ENCODE assay signal across 35 cellular contexts in genomic region chr6:67667640-67668422, GRCh38.
"Had no signal": no experiment of that assay in that cellular context is flagged by ENCODE, and none has a peak within 500 bp of the region (broad histone marks: within the 10 kb centered on the region; RNA-seq: fewer than 3 reads in every experiment).

No MANE protein-coding gene starts in this region.

- H3K9me3 ChIP-seq: colonic mucosa, SJSA1 had no signal

- H3K4me1 ChIP-seq: ascending aorta, colonic mucosa, Peyer's patch, SJSA1 had no signal

- H3K36me3 ChIP-seq: ascending aorta, cardiac muscle cell, colonic mucosa, Peyer's patch, SJSA1, WERI-Rb-1 had no signal

- DNase-seq: activated CD4-positive, alpha-beta memory T cell treated with anti-CD3 and anti-CD28 coated beads, Interleukin-2, amount 10 ng/mL, durations not matched to agents 7 days and 5 days; activated CD4-positive, alpha-beta T cell treated with anti-CD3 and anti-CD28 coated beads for 1 hour; activated CD4-positive, alpha-beta T cell treated with anti-CD3 and anti-CD28 coated beads for 48 hours; activated CD4-positive, CD25-positive, alpha-beta regulatory T cell; activated CD8-positive, alpha-beta memory T cell treated with anti-CD3 and anti-CD28 coated beads for 24 hours; activated CD8-positive, alpha-beta memory T cell treated with anti-CD3 and anti-CD28 coated beads, Interleukin-2, amount 10 ng/mL, durations not matched to agents 7 days and 5 days; activated CD8-positive, alpha-beta memory T cell treated with anti-CD3 and anti-CD28 coated beads, Interleukin-2, amount 50 U/mL, for 48 hours; activated effector memory CD4-positive, alpha-beta T cell treated with Interleukin-2 at 50 U/mL for 16 hours; activated naive CD4-positive, alpha-beta T cell treated with anti-CD3 and anti-CD28 coated beads, Interleukin-2, amount 50 U/mL, for 16 hours; activated naive CD8-positive, alpha-beta T cell treated with anti-CD3 and anti-CD28 coated beads for 36 hours; activated T-cell treated with anti-CD3 and anti-CD28 coated beads, Interleukin-2, amount 50 U/mL, for 48 hours; amygdala; colonic mucosa; KG1; MM.1S; NCI-H1048; NCI-H1105 treated with DMSO at 0.1 percent for 48 hours; NCI-H146; NCI-H187; NCI-H2029 treated with DMSO at 0.1 percent for 48 hours; NCI-H2171 treated with DMSO at 0.1 percent for 48 hours; NCI-H2227 treated with DMSO at 0.1 percent for 48 hours; NCI-H446; NCI-H510A treated with DMSO at 0.1 percent for 48 hours; NCI-H526 treated with DMSO at 0.1 percent for 48 hours; NK-92 treated with Interleukin-12 subunit alpha and Interleukin-12 subunit beta, amount 100 ng/mL, for 24 hours; PC-3; Peyer's patch; RPMI8226; SHP77 treated with DMSO at 0.1 percent for 48 hours; T1000; WERI-Rb-1 had no signal

- H3K27ac ChIP-seq: ascending aorta, cardiac muscle cell, colonic mucosa, Peyer's patch, SJSA1, WERI-Rb-1 had no signal

- H3K4me3 ChIP-seq: ascending aorta, cardiac muscle cell, colonic mucosa, Peyer's patch, SJSA1 had no signal

- H3K27me3 ChIP-seq: ascending aorta, cardiac muscle cell, colonic mucosa, Peyer's patch, SJSA1 had no signal
